ENCODE assay signal across 26 cellular contexts in genomic region chr17:12994341-12995074, GRCh38.
"Had no signal": no experiment of that assay in that cellular context is flagged by ENCODE, and none has a peak within 500 bp of the region (broad histone marks: within the 10 kb centered on the region; RNA-seq: fewer than 3 reads in every experiment).

No MANE protein-coding gene starts in this region.

- H3K4me3 ChIP-seq: esophagus squamous epithelium, left ventricle myocardium inferior, pancreas, psoas muscle, smooth muscle cell, testis, transverse colon had no signal

- ATAC-seq: activated CD4-positive, CD25-positive, alpha-beta regulatory T cell treated with anti-CD3 and anti-CD28 coated beads, Interleukin-2, amount 50 U/mL, for 24 hours; activated naive CD8-positive, alpha-beta T cell treated with anti-CD3 and anti-CD28 coated beads, Interleukin-2, amount 50 U/mL, for 24 hours; pancreas; psoas muscle; stimulated activated naive CD8-positive, alpha-beta T cell treated with anti-CD3 and anti-CD28 coated beads, Interleukin-15, Interleukin-2, amounts not matched to agents 100 U/mL and 50 U/mL, for 24 hours had no signal

- H3K27ac ChIP-seq: epithelial cell of prostate, esophagus squamous epithelium, left ventricle myocardium inferior, pancreas, psoas muscle, testis, transverse colon, WERI-Rb-1 had no signal

- H3K4me1 ChIP-seq: pancreas, psoas muscle, testis, transverse colon had no signal

- H3K9me3 ChIP-seq: esophagus squamous epithelium, left ventricle myocardium inferior, pancreas, psoas muscle, testis, transverse colon had no signal

- H3K4me1 Mint-ChIP-seq: activated naive CD8-positive, alpha-beta T cell treated with anti-CD3 and anti-CD28 coated beads, Interleukin-2, amount 50 U/mL, for 24 hours; mesothelial cell of epicardium had no signal

- H3K27me3 ChIP-seq: esophagus squamous epithelium, pancreas, testis, transverse colon had no signal

- H3K9me3 Mint-ChIP-seq: activated naive CD8-positive, alpha-beta T cell treated with anti-CD3 and anti-CD28 coated beads, Interleukin-2, amount 50 U/mL, for 24 hours; dendritic cell treated with granulocyte-macrophage colony-stimulating factor and Interleukin-4, amounts not matched to agents 40 ng/mL and 50 ng/mL, for 4 days; mesothelial cell of epicardium; naive B cell had no signal

- H3K4me3 Mint-ChIP-seq: activated naive CD4-positive, alpha-beta T cell treated with anti-CD3 and anti-CD28 coated beads for 36 hours; activated naive CD8-positive, alpha-beta T cell treated with anti-CD3 and anti-CD28 coated beads, Interleukin-2, amount 50 U/mL, for 24 hours; dendritic cell treated with granulocyte-macrophage colony-stimulating factor and Interleukin-4, amounts not matched to agents 40 ng/mL and 50 ng/mL, for 4 days; mesothelial cell of epicardium had no signal

- H3K27me3 Mint-ChIP-seq: activated naive CD8-positive, alpha-beta T cell treated with anti-CD3 and anti-CD28 coated beads, Interleukin-2, amount 50 U/mL, for 24 hours; dendritic cell treated with granulocyte-macrophage colony-stimulating factor and Interleukin-4, amounts not matched to agents 40 ng/mL and 50 ng/mL, for 4 days; naive B cell had no signal

- DNase-seq: activated CD4-positive, alpha-beta T cell treated with anti-CD3 and anti-CD28 coated beads for 48 hours; activated CD4-positive, alpha-beta T cell treated with anti-CD3 and anti-CD28 coated beads, Interleukin-2, amount 50 U/mL, for 48 hours; activated CD8-positive, alpha-beta memory T cell treated with anti-CD3 and anti-CD28 coated beads for 24 hours; activated naive CD4-positive, alpha-beta T cell treated with anti-CD3 and anti-CD28 coated beads for 36 hours; activated naive CD8-positive, alpha-beta T cell treated with anti-CD3 and anti-CD28 coated beads, Interleukin-2, amount 50 U/mL, for 24 hours; activated T-cell treated with anti-CD3 and anti-CD28 coated beads, Interleukin-2, amount 50 U/mL, for 1 hour; amygdala; central memory CD4-positive, alpha-beta T cell; esophagus squamous epithelium; foreskin melanocyte; left ventricle myocardium inferior; naive B cell; nucleus accumbens; pancreas; psoas muscle; stimulated activated CD4-positive, alpha-beta T cell treated with anti-CD3 and anti-CD28 coated beads, Interleukin-1b, Interleukin-23, amount 100 ng/mL, for 48 hours; stimulated activated naive CD8-positive, alpha-beta T cell treated with anti-CD3 and anti-CD28 coated beads, Interleukin-15, Interleukin-2, amounts not matched to agents 100 U/mL and 50 U/mL, for 24 hours; T-helper 9 cell; testis; transverse colon; WERI-Rb-1 had no signal

- H3K4me2 ChIP-seq: smooth muscle cell had no signal

- H3K27ac Mint-ChIP-seq: activated naive CD4-positive, alpha-beta T cell treated with anti-CD3 and anti-CD28 coated beads for 36 hours; activated naive CD8-positive, alpha-beta T cell treated with anti-CD3 and anti-CD28 coated beads, Interleukin-2, amount 50 U/mL, for 24 hours; dendritic cell treated with granulocyte-macrophage colony-stimulating factor and Interleukin-4, amounts not matched to agents 40 ng/mL and 50 ng/mL, for 4 days; mesothelial cell of epicardium had no signal
